In the genomic region with DNA sequence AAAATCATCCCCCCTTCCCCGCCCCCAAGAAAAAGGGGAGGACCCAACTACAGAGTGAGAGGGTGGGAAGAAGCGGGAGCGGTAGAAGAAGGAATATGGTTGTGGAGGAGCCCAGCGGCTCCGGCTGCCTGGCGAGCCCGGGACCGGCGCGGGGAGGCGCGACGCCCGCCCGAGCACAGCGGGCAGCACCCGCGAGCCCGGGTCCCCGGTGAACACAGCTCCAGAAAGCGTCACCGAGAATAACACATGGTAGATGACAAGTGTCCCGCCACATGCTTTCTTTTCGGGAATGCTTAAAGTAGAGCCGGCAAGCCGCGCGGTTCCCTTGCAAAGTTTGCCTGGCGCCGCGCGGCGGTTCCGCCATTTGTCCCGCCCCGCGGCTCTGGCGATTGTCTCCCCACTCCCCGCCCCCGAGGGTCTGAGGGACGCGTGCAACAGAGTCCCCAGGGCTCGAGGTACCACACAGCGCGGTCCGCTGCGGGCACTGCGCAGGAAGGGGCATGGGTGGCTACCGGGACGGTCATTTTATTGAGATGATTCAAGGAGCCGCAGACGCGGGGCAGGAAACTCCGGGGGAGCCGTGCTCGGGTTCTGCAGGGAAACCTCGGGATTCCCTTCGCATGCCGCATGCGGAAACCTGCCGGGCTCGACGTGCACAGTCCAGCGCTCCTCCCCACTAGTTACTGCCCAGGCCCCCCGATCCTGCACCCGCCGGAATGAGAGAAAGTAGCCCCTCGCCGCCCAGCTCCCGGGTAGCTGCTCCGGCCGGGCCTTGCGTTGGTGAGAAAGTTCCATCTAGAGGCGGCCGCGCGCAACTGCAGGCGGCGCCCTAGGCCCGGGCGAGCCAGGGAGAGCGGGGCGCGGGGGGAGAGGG, we compare ENCODE assay signal across 8 cellular contexts. TPM values are rescaled to one million over a fixed set of nuclear protein-coding genes. Genes with fewer than 3 reads are reported as not detected.
DNase-seq lines count a peak whose midpoint lies in the region; ATAC-seq and TF ChIP-seq lines count a peak whose summit lies in the region.

No MANE protein-coding gene starts in this region.

- WGBS in ovary, 3 donors: 0 to 1% (median 1%) methylated on average over 69 to 84 of the region's 84 CpGs

- no peaks in the 10 kb centered on the region for H3K36me3 Mint-ChIP-seq in activated naive CD8-positive, alpha-beta T cell treated with anti-CD3 and anti-CD28 coated beads for 36 hours

- H3K36me3 ChIP-seq in ovary (no peaks in the 10 kb centered on the region), upper lobe of right lung (no peaks in the 10 kb centered on the region)

- TF ChIP-seq EP300 in ovary (IDR thresholded peaks at IDR 0.05): no peak

- H3K4me1 ChIP-seq in ovary (ENCODE audit: insufficient read depth): peaks cover 7% of the 10 kb centered on the region
- peaks cover 21% of the 10 kb centered on the region for H3K4me1 ChIP-seq in upper lobe of right lung

- no peaks in the 10 kb centered on the region for H3K9me3 Mint-ChIP-seq in activated naive CD8-positive, alpha-beta T cell treated with anti-CD3 and anti-CD28 coated beads for 36 hours

- H3K4me3 Mint-ChIP-seq in activated naive CD8-positive, alpha-beta T cell treated with anti-CD3 and anti-CD28 coated beads for 36 hours: peak overlapping the region; percentile 79

- DNase-seq in EL (peak; percentile 46), SHP77 (lab: John Stamatoyannopoulos, UW) (peak; percentile 53 to 79), Right ventricle myocardium superior (peak; percentile 80), ovary (peak; percentile 22 to 75 (median 53)), upper lobe of right lung (peak; percentile 81)
- peak; percentile 18 for DNase-seq in Jurkat, Clone E6-1 (ENCODE audit: low read depth, low spot score)
- peak; percentile 69 for DNase-seq in activated naive CD8-positive, alpha-beta T cell treated with anti-CD3 and anti-CD28 coated beads for 36 hours

- H3K9me3 ChIP-seq in ovary (no peaks in the 10 kb centered on the region), upper lobe of right lung (no peaks in the 10 kb centered on the region)

- H3K27me3 ChIP-seq in ovary (no peaks in the 10 kb centered on the region), upper lobe of right lung (peaks cover 79% of the 10 kb centered on the region)

- intact Hi-C loops in Right ventricle myocardium superior (cut with DNase I): no loop called here
- intact Hi-C loops in ovary (cut with DNase I): no loop called here
- intact Hi-C loops in upper lobe of right lung (cut with DNase I): no loop called here

- H3K27me3 Mint-ChIP-seq in activated naive CD8-positive, alpha-beta T cell treated with anti-CD3 and anti-CD28 coated beads for 36 hours: peaks cover 77% of the 10 kb centered on the region

- ATAC-seq in GM21723 (IDR thresholded peaks at IDR 0.05; ENCODE audit: unreplicated experiment) (peak; percentile 87), Right ventricle myocardium superior (ENCODE audit: poor library complexity) (peak; percentile 95), upper lobe of right lung (peak; percentile 91)

- peak; percentile 53 to 64 (median 59) for TF ChIP-seq CTCF in ovary (IDR thresholded peaks at IDR 0.05)
- peak; percentile 96 for TF ChIP-seq CTCF in upper lobe of right lung (IDR thresholded peaks at IDR 0.05)

- H3K27ac Mint-ChIP-seq in activated naive CD8-positive, alpha-beta T cell treated with anti-CD3 and anti-CD28 coated beads for 36 hours: no peak overlapping the region

- H3K4me3 ChIP-seq in Jurkat, Clone E6-1 (ENCODE audit: low read length): peak overlapping the region; percentile 54
- H3K4me3 ChIP-seq in ovary: peak overlapping the region; percentile 67
- H3K4me3 ChIP-seq in upper lobe of right lung: peak overlapping the region; percentile 83

- TF ChIP-seq POLR2A in ovary (IDR thresholded peaks at IDR 0.05): no peak

- H3K27ac ChIP-seq in ovary (no peak overlapping the region), upper lobe of right lung (no peak overlapping the region)

- H3K4me1 Mint-ChIP-seq in activated naive CD8-positive, alpha-beta T cell treated with anti-CD3 and anti-CD28 coated beads for 36 hours: peaks cover 9% of the 10 kb centered on the region

RNA-seq across cellular contexts. Expression of a gene that starts 0.8 kb away (rescaled TPM):
- polyA plus RNA-seq in Jurkat, Clone E6-1 (2012; ENCODE audit: insufficient read depth, insufficient read length): not detected
- not detected for total RNA-seq in activated naive CD8-positive, alpha-beta T cell treated with anti-CD3 and anti-CD28 coated beads for 36 hours
- total RNA-seq in Right ventricle myocardium superior: not detected
- total RNA-seq in ovary: 1 to 10 TPM in 4 of 7 donors, under 1 TPM in 2, not detected in 1; 0.38 to 4.0 (median 1.9) TPM
- polyA plus RNA-seq in ovary: under 1 TPM; 0.58 to 0.63 TPM
- total RNA-seq in upper lobe of right lung: not detected

Comparison
In these comparisons a context has a peak if more than half of its experiments do, and no peak if none do; other contexts are left out.
1. DNase-seq: peak in every context shown above with its lines; median percentile 81 in upper lobe of right lung; 80 in Right ventricle myocardium superior; 69 in activated naive CD8-positive, alpha-beta T cell treated with anti-CD3 and anti-CD28 coated beads for 36 hours; 66 in SHP77; 53 in ovary; 46 in EL; 18 in Jurkat, Clone E6-1.